ENCODE assay signal across 10 cellular contexts in genomic region chr2:107712857-107713256, GRCh38.
DNase-seq lines count a peak whose midpoint lies in the region; ATAC-seq and TF ChIP-seq lines count a peak whose summit lies in the region.
"Had no signal": no experiment of that assay in that cellular context is flagged by ENCODE, and none has a peak within 500 bp of the region (broad histone marks: within the 10 kb centered on the region; RNA-seq: fewer than 3 reads in every experiment).

No MANE protein-coding gene starts in this region.

- no peak for TF ChIP-seq POLR2A in spleen (IDR thresholded peaks at IDR 0.05)

- DNase-seq in activated CD4-positive, alpha-beta memory T cell treated with anti-CD3 and anti-CD28 coated beads, Interleukin-2, amount 10 ng/mL, durations not matched to agents 7 days and 5 days = no peak
- DNase-seq in activated CD4-positive, alpha-beta memory T cell treated with anti-CD3 and anti-CD28 coated beads for 36 hours = no peak
- DNase-seq in adipocyte (ENCODE audit: low read depth) (no peak), spleen (no peak), WTC11 (ENCODE audit: low spot score) (no peak), SKM-1 treated with dmso at 0.1 percent for 144 hours (lab: John Stamatoyannopoulos, UW; ENCODE audit: unreplicated experiment) (no peak)
- DNase-seq in stimulated activated effector memory CD8-positive, alpha-beta T cell treated with anti-CD3 and anti-CD28 coated beads, Interleukin-12 subunit alpha, Interleukin-12 subunit beta, amount 100 ng/mL, for 72 hours (ENCODE audit: low spot score in 2 of 2) = no peak
- DNase-seq: left colon had no signal

- POLR2A ChIA-PET in activated CD4-positive, alpha-beta memory T cell treated with anti-CD3 and anti-CD28 coated beads, Interleukin-2, amount 10 ng/mL, durations not matched to agents 7 days and 5 days (lab: Charles Lee) = no interaction called here
- POLR2A ChIA-PET in activated CD4-positive, alpha-beta memory T cell treated with anti-CD3 and anti-CD28 coated beads for 36 hours (lab: Charles Lee) = no interaction called here
- POLR2A ChIA-PET in WTC11 (lab: Charles Lee) = no interaction called here

- CTCF ChIA-PET in activated CD4-positive, alpha-beta memory T cell treated with anti-CD3 and anti-CD28 coated beads, Interleukin-2, amount 10 ng/mL, durations not matched to agents 7 days and 5 days (lab: Charles Lee) = no interaction called here
- CTCF ChIA-PET in activated CD4-positive, alpha-beta memory T cell treated with anti-CD3 and anti-CD28 coated beads for 36 hours (lab: Charles Lee) = no interaction called here
- CTCF ChIA-PET in WTC11 (lab: Charles Lee) = no interaction called here

- WGBS in spleen, 5 donors = 28 to 64% (median 34%) methylated on average over 6 of the region's 6 CpGs

- no peaks in the 10 kb centered on the region for H3K36me3 ChIP-seq in adipocyte (ENCODE audit: control insufficient read depth, insufficient read depth, low read length, severe bottlenecking)
- no peaks in the 10 kb centered on the region for H3K36me3 ChIP-seq in spleen

- peaks cover 3% of the 10 kb centered on the region for H3K4me1 Mint-ChIP-seq in activated CD4-positive, alpha-beta memory T cell treated with anti-CD3 and anti-CD28 coated beads, Interleukin-2, amount 10 ng/mL, durations not matched to agents 7 days and 5 days
- H3K4me1 Mint-ChIP-seq in activated CD4-positive, alpha-beta memory T cell treated with anti-CD3 and anti-CD28 coated beads for 36 hours (ENCODE audit: low read depth) = peaks cover 4% of the 10 kb centered on the region
- peaks cover 6% of the 10 kb centered on the region for H3K4me1 Mint-ChIP-seq in stimulated activated effector memory CD8-positive, alpha-beta T cell treated with anti-CD3 and anti-CD28 coated beads, Interleukin-12 subunit alpha, Interleukin-12 subunit beta, amount 100 ng/mL, for 72 hours
- peaks cover 9% of the 10 kb centered on the region for H3K4me1 Mint-ChIP-seq in WTC11

- H3K4me1 ChIP-seq in adipocyte (ENCODE audit: control insufficient read depth, insufficient read depth, low read length) (no peaks in the 10 kb centered on the region), spleen (peaks cover 0 to 5% (median 0%) of the 10 kb centered on the region in 6 donors)

- H3K27ac ChIP-seq in spleen = no peak overlapping the region
- H3K27ac ChIP-seq: C4-2B had no signal

- no peak overlapping the region for H3K27ac Mint-ChIP-seq in activated CD4-positive, alpha-beta memory T cell treated with anti-CD3 and anti-CD28 coated beads, Interleukin-2, amount 10 ng/mL, durations not matched to agents 7 days and 5 days
- no peak overlapping the region for H3K27ac Mint-ChIP-seq in activated CD4-positive, alpha-beta memory T cell treated with anti-CD3 and anti-CD28 coated beads for 36 hours
- H3K27ac Mint-ChIP-seq in stimulated activated effector memory CD8-positive, alpha-beta T cell treated with anti-CD3 and anti-CD28 coated beads, Interleukin-12 subunit alpha, Interleukin-12 subunit beta, amount 100 ng/mL, for 72 hours = no peak overlapping the region
- no peak overlapping the region; the same call in 1 of the 2 replicates for H3K27ac Mint-ChIP-seq in WTC11

- H3K4me3 ChIP-seq in adipocyte (ENCODE audit: low read length) = peak overlapping the region; percentile 51
- H3K4me3 ChIP-seq in spleen = peak overlapping the region in 3 of 8 donors; percentile 15 to 50 (median 20)

- no peak for TF ChIP-seq CTCF in spleen (IDR thresholded peaks at IDR 0.05 in 8 of 11, conservative IDR thresholded peaks at IDR 0.05 in 3 of 11)
- no peak for TF ChIP-seq CTCF in WTC11 (IDR thresholded peaks at IDR 0.05)

- intact Hi-C loops in activated CD4-positive, alpha-beta memory T cell treated with anti-CD3 and anti-CD28 coated beads for 36 hours (cut with micrococcal nuclease) = no loop called here
- intact Hi-C loops in spleen (cut with DNase I; ENCODE audit: low total_unique reads) = no loop called here

- H3K9me3 ChIP-seq in adipocyte (ENCODE audit: control insufficient read depth, low read length) (no peaks in the 10 kb centered on the region), spleen (no peaks in the 10 kb centered on the region)

- H3K4me3 Mint-ChIP-seq in activated CD4-positive, alpha-beta memory T cell treated with anti-CD3 and anti-CD28 coated beads, Interleukin-2, amount 10 ng/mL, durations not matched to agents 7 days and 5 days = peak overlapping the region; percentile 15
- no peak overlapping the region for H3K4me3 Mint-ChIP-seq in activated CD4-positive, alpha-beta memory T cell treated with anti-CD3 and anti-CD28 coated beads for 36 hours
- H3K4me3 Mint-ChIP-seq in stimulated activated effector memory CD8-positive, alpha-beta T cell treated with anti-CD3 and anti-CD28 coated beads, Interleukin-12 subunit alpha, Interleukin-12 subunit beta, amount 100 ng/mL, for 72 hours = peak overlapping the region; percentile 16
- no peak overlapping the region for H3K4me3 Mint-ChIP-seq in WTC11

- H3K36me3 Mint-ChIP-seq in activated CD4-positive, alpha-beta memory T cell treated with anti-CD3 and anti-CD28 coated beads, Interleukin-2, amount 10 ng/mL, durations not matched to agents 7 days and 5 days (ENCODE audit: low read depth) = no peaks in the 10 kb centered on the region
- no peaks in the 10 kb centered on the region for H3K36me3 Mint-ChIP-seq in activated CD4-positive, alpha-beta memory T cell treated with anti-CD3 and anti-CD28 coated beads for 36 hours
- no peaks in the 10 kb centered on the region for H3K36me3 Mint-ChIP-seq in stimulated activated effector memory CD8-positive, alpha-beta T cell treated with anti-CD3 and anti-CD28 coated beads, Interleukin-12 subunit alpha, Interleukin-12 subunit beta, amount 100 ng/mL, for 72 hours
- H3K36me3 Mint-ChIP-seq in WTC11 = no peaks in the 10 kb centered on the region

- ATAC-seq in HG03342 (IDR thresholded peaks at IDR 0.05; ENCODE audit: unreplicated experiment) = peak; percentile 71
- no peak for ATAC-seq in stimulated activated effector memory CD8-positive, alpha-beta T cell treated with anti-CD3 and anti-CD28 coated beads, Interleukin-12 subunit alpha, Interleukin-12 subunit beta, amount 100 ng/mL, for 72 hours
- ATAC-seq in WTC11 = no peak
- ATAC-seq: left colon had no signal

- H3K9ac ChIP-seq in adipocyte (ENCODE audit: low read length) = no peak overlapping the region

- H3K27me3 ChIP-seq in adipocyte (replicated peaks; ENCODE audit: control insufficient read depth, insufficient read depth, low read length) = no peaks in the 10 kb centered on the region
- no peaks in the 10 kb centered on the region for H3K27me3 ChIP-seq in spleen (replicated peaks in 1 of 7)

- no peaks in the 10 kb centered on the region for H3K27me3 Mint-ChIP-seq in activated CD4-positive, alpha-beta memory T cell treated with anti-CD3 and anti-CD28 coated beads, Interleukin-2, amount 10 ng/mL, durations not matched to agents 7 days and 5 days
- H3K27me3 Mint-ChIP-seq in activated CD4-positive, alpha-beta memory T cell treated with anti-CD3 and anti-CD28 coated beads for 36 hours = no peaks in the 10 kb centered on the region
- H3K27me3 Mint-ChIP-seq in WTC11 (ENCODE audit: low read depth) = no peaks in the 10 kb centered on the region

- H3K9me3 Mint-ChIP-seq in activated CD4-positive, alpha-beta memory T cell treated with anti-CD3 and anti-CD28 coated beads, Interleukin-2, amount 10 ng/mL, durations not matched to agents 7 days and 5 days = no peaks in the 10 kb centered on the region
- H3K9me3 Mint-ChIP-seq in activated CD4-positive, alpha-beta memory T cell treated with anti-CD3 and anti-CD28 coated beads for 36 hours = peaks cover 4% of the 10 kb centered on the region
- peaks cover 14% of the 10 kb centered on the region for H3K9me3 Mint-ChIP-seq in stimulated activated effector memory CD8-positive, alpha-beta T cell treated with anti-CD3 and anti-CD28 coated beads, Interleukin-12 subunit alpha, Interleukin-12 subunit beta, amount 100 ng/mL, for 72 hours
- no peaks in the 10 kb centered on the region; the same call in 1 of the 2 replicates for H3K9me3 Mint-ChIP-seq in WTC11

TF ChIP-seq in WTC11, 78 proteins besides CTCF, POLR2A, EP300 and RAD21 (continues in another document):
- TF ChIP-seq CREB1 (CRISPR knock-in tag; IDR thresholded peaks at IDR 0.05) (no peak), ZNF416 (CRISPR knock-in tag; IDR thresholded peaks at IDR 0.05) (no peak), RELA (CRISPR knock-in tag; IDR thresholded peaks at IDR 0.05; ENCODE audit: borderline replicate concordance) (no peak), E2F1 (CRISPR knock-in tag; IDR thresholded peaks at IDR 0.05) (no peak), ATF2 (CRISPR knock-in tag; IDR thresholded peaks at IDR 0.05; ENCODE audit: borderline replicate concordance, low read depth) (no peak), IRF1 (CRISPR knock-in tag; IDR thresholded peaks at IDR 0.05) (no peak), SOX15 (CRISPR knock-in tag; IDR thresholded peaks at IDR 0.05) (no peak)

Comparison
In these comparisons a context has a peak if more than half of its experiments do, and no peak if none do; other contexts are left out.
1. H3K4me3 Mint-ChIP-seq: peak in activated CD4-positive, alpha-beta memory T cell treated with anti-CD3 and anti-CD28 coated beads, Interleukin-2, amount 10 ng/mL, durations not matched to agents 7 days and 5 days (single experiment) and stimulated activated effector memory CD8-positive, alpha-beta T cell treated with anti-CD3 and anti-CD28 coated beads, Interleukin-12 subunit alpha, Interleukin-12 subunit beta, amount 100 ng/mL, for 72 hours (single experiment); none in activated CD4-positive, alpha-beta memory T cell treated with anti-CD3 and anti-CD28 coated beads for 36 hours (single experiment) and WTC11 (single experiment).